ENCODE assay signal across 1 cellular context in genomic region chr2:126656311-126657145, GRCh38.
TF ChIP-seq lines count a peak whose summit lies in the region.

No MANE protein-coding gene starts in this region.

TF ChIP-seq in K562, 482 proteins besides CTCF, POLR2A, EP300 and RAD21 (continued from another document):
- TF ChIP-seq UBTF (IDR thresholded peaks at IDR 0.05; ENCODE audit: borderline replicate concordance in 1 of 2, low read depth in 2 of 2, low read length in 2 of 2) (peak in 1 of 2 experiments; percentile 56; a peak in 1 of 4 replicates), ZNF224 (CRISPR knock-in tag; IDR thresholded peaks at IDR 0.05) (no peak), BRCA1 (IDR thresholded peaks at IDR 0.05) (no peak), BRCA1 (CRISPR knock-in tag; IDR thresholded peaks at IDR 0.05) (no peak), RB1 (IDR thresholded peaks at IDR 0.05; ENCODE audit: low read depth) (0 out of 2 replicates have a peak, but pooled peaks have one; percentile 27), GTF2F1 (IDR thresholded peaks at IDR 0.05; ENCODE audit: low read depth, low read length) (no peak)
- TF ChIP-seq, protein P1, sequence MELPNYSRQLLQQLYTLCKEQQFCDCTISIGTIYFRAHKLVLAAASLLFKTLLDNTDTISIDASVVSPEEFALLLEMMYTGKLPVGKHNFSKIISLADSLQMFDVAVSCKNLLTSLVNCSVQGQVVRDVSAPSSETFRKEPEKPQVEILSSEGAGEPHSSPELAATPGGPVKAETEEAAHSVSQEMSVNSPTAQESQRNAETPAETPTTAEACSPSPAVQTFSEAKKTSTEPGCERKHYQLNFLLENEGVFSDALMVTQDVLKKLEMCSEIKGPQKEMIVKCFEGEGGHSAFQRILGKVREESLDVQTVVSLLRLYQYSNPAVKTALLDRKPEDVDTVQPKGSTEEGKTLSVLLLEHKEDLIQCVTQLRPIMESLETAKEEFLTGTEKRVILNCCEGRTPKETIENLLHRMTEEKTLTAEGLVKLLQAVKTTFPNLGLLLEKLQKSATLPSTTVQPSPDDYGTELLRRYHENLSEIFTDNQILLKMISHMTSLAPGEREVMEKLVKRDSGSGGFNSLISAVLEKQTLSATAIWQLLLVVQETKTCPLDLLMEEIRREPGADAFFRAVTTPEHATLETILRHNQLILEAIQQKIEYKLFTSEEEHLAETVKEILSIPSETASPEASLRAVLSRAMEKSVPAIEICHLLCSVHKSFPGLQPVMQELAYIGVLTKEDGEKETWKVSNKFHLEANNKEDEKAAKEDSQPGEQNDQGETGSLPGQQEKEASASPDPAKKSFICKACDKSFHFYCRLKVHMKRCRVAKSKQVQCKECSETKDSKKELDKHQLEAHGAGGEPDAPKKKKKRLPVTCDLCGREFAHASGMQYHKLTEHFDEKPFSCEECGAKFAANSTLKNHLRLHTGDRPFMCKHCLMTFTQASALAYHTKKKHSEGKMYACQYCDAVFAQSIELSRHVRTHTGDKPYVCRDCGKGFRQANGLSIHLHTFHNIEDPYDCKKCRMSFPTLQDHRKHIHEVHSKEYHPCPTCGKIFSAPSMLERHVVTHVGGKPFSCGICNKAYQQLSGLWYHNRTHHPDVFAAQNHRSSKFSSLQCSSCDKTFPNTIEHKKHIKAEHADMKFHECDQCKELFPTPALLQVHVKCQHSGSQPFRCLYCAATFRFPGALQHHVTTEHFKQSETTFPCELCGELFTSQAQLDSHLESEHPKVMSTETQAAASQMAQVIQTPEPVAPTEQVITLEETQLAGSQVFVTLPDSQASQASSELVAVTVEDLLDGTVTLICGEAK (IDR thresholded peaks at IDR 0.05): no peak
- TF ChIP-seq, protein P1 (CRISPR knock-in tag; IDR thresholded peaks at IDR 0.05): no peak
